Comparison of ENCODE assay signal across 2 cellular contexts in the genomic region with DNA sequence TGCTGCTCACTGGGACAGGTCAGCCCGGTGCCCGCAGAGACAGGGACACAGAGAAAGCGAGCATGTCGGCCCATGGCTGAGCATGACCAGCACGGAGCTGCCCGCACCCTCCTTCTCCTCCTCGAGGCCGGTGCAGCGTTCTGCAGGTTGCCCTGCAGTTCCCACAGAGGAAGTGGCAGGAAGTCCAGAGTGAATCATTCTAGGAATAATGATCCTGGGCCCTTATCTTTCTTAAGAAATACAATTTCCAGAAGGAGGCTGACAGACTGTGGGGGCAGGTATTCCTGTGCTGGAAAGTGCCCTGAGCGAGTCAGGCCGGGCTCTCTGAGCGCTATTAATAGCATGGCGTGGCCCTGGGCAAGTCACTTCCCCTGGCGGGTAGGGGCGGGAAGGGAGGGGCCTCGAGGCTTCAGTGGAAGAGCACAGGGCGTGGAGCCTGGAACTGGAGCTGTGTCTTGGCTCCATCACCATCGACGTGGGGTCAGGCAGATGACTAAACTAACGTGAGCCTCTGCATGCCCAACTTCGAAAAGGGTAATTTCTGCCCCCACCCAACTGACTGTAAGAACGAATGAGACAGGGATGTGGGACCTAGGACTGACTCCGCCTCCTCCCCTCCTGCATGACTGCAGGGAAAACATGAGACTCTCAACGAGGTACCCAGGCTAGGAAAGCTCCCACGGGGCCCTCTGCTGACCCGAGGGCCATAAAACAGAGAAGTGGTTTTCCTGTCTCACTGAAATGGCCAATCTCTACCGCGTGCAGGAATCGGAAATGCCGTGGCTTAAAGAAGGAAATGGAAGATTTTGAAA.
TF ChIP-seq lines count a peak whose summit lies in the region.

No MANE protein-coding gene starts in this region.

TF ChIP-seq in HEK293T, 16 proteins besides CTCF, POLR2A, EP300 and RAD21:
- TF ChIP-seq SUZ12 (IDR thresholded peaks at IDR 0.05) (no peak), ZNF384 (IDR thresholded peaks at IDR 0.05) (no peak)
- TF ChIP-seq, protein P1, sequence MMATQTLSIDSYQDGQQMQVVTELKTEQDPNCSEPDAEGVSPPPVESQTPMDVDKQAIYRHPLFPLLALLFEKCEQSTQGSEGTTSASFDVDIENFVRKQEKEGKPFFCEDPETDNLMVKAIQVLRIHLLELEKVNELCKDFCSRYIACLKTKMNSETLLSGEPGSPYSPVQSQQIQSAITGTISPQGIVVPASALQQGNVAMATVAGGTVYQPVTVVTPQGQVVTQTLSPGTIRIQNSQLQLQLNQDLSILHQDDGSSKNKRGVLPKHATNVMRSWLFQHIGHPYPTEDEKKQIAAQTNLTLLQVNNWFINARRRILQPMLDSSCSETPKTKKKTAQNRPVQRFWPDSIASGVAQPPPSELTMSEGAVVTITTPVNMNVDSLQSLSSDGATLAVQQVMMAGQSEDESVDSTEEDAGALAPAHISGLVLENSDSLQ (IDR thresholded peaks at IDR 0.05) = no peak

TF ChIP-seq in HepG2, 621 proteins besides CTCF, POLR2A, EP300 and RAD21:
- TF ChIP-seq STAG1 (CRISPR knock-in tag; IDR thresholded peaks at IDR 0.05) (peak; percentile 25), CHD2 (IDR thresholded peaks at IDR 0.05; ENCODE audit: low read depth, low read length) (no peak)
